ENCODE assay signal across 1 cellular context in genomic region chr16:22323173-22323997, GRCh38.
TF ChIP-seq lines count a peak whose summit lies in the region.

No MANE protein-coding gene starts in this region.

TF ChIP-seq in K562, 482 proteins besides CTCF, POLR2A, EP300 and RAD21 (continued from another document):
- no peak for TF ChIP-seq IRF1 (CRISPR knock-in tag; IDR thresholded peaks at IDR 0.05; ENCODE audit: borderline replicate concordance)
- TF ChIP-seq ZNF511 (CRISPR knock-in tag; IDR thresholded peaks at IDR 0.05), result no peak
- TF ChIP-seq CTBP1 (IDR thresholded peaks at IDR 0.05; ENCODE audit: borderline replicate concordance), result no peak
- no peak for TF ChIP-seq RUNX1 (IDR thresholded peaks at IDR 0.05; ENCODE audit: low read depth)
- no peak for TF ChIP-seq ELK1 (CRISPR knock-in tag; IDR thresholded peaks at IDR 0.05)
TF ChIP-seq in K562: peak in this region for 1.
